In the genomic region with DNA sequence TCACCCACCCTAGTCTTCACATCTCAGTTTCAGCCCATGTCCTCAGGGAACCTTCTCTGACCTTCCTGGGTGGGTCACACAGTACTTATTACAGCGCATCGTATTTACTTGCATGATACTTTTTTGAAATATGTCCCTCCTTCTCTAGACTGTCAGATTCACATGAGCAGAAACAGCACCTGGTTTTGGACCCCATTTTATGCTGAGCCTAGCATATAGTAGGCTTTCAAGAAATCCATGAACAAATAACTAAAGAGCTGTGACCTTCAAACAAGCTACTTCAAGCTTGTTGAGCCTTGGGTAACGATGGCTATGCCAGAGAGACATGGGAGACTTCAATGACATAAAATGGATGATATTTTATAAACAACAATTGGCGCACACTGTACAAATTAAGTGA, we compare ENCODE assay signal across 9 cellular contexts.
"Had no signal": no experiment of that assay in that cellular context is flagged by ENCODE, and none has a peak within 500 bp of the region (broad histone marks: within the 10 kb centered on the region; RNA-seq: fewer than 3 reads in every experiment).

No MANE protein-coding gene starts in this region.

- H3K36me3 ChIP-seq: HAP-1 had no signal

- H3K27ac Mint-ChIP-seq: H9, HFFc6 had no signal

- H3K27ac ChIP-seq: GM23248 had no signal

- H3K4me3 ChIP-seq: GM23248, HAP-1 had no signal

- H3K4me1 ChIP-seq: HAP-1 had no signal

- H2AFZ ChIP-seq: GM23248 had no signal

- FAIRE-seq: H1, H54 had no signal

- DNase-seq: GM23248, GOT3, H7, H9, HCEC 1CT, HFFc6 had no signal

- H3K4me3 Mint-ChIP-seq: H9, HFFc6 had no signal

- H3K9me3 ChIP-seq: HAP-1 had no signal

- H3K9me3 Mint-ChIP-seq: H9, HFFc6 had no signal

- H3K9ac ChIP-seq: GM23248 had no signal
